ENCODE assay signal across 9 cellular contexts in the genomic region with DNA sequence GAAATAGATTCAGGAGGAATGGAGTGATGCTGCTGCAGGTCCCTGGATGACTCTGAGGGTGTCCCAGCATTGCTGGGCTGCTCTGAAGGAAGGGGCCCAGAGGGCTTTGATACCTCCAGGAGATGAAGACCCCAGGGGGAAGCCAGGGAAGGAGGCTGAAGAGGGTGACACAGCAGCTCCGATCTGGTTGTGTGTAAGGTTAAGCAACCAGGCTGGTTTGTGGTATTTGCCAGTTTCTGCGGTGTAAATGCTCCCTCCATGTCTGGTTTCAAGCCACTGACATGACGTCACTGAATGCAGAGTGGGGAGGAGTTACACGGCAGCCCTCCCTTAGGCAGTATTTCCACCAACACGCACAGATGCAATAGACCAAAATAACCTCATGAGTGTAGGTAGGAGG. TPM values are rescaled to one million over a fixed set of nuclear protein-coding genes. Genes with fewer than 3 reads are reported as not detected.
DNase-seq lines count a peak whose midpoint lies in the region; ATAC-seq, FAIRE-seq and TF ChIP-seq lines count a peak whose summit lies in the region.
"Had no signal": no experiment of that assay in that cellular context is flagged by ENCODE, and none has a peak within 500 bp of the region (broad histone marks: within the 10 kb centered on the region; RNA-seq: fewer than 3 reads in every experiment).

No MANE protein-coding gene starts in this region.

- no peak overlapping the region for H3K4me3 ChIP-seq in H7 (ENCODE audit: insufficient read depth, low read depth, low read length)
- H3K4me3 ChIP-seq in keratinocyte (ENCODE audit: control insufficient read depth in 2 of 3, extremely low read depth in 1 of 3, insufficient read depth in 2 of 3, low read depth in 1 of 3, low read length in 3 of 3), result no peak overlapping the region

- H3K9ac ChIP-seq in keratinocyte (ENCODE audit: control insufficient read depth, extremely low read depth, insufficient read depth, low read length), result peak overlapping the region; percentile 59

- H2AFZ ChIP-seq in keratinocyte (ENCODE audit: control insufficient read depth, low read length), result no peak overlapping the region

- H3K4me3 Mint-ChIP-seq in activated CD8-positive, alpha-beta T cell treated with anti-CD3 and anti-CD28 coated beads, Interleukin-2, amount 10 ng/mL, durations not matched to agents 7 days and 5 days, result no peak overlapping the region

- peak; percentile 85 for DNase-seq in AG09319 (ENCODE audit: extremely low read depth, low read depth)
- peak; percentile 34 for DNase-seq in H7
- peak; percentile 51 for DNase-seq in activated CD8-positive, alpha-beta T cell treated with anti-CD3 and anti-CD28 coated beads, Interleukin-2, amount 10 ng/mL, durations not matched to agents 7 days and 5 days
- no peak for DNase-seq in keratinocyte (ENCODE audit: low read depth, low spot score)
- DNase-seq in stimulated activated naive CD4-positive, alpha-beta T cell treated with Interleukin-2 at 50 U/mL for 16 hours (lab: John Stamatoyannopoulos, UW), result no peak
- DNase-seq in activated CD4-positive, CD25-positive, alpha-beta regulatory T cell (lab: John Stamatoyannopoulos, UW), result no peak
- DNase-seq in NCI-H1048 (lab: John Stamatoyannopoulos, UW), result no peak

- H3K36me3 ChIP-seq in H7 (replicated peaks; ENCODE audit: control insufficient read depth, insufficient read depth, low read length), result no peaks in the 10 kb centered on the region; the same call in 1 of the 2 replicates
- peaks cover 3 to 8% of the 10 kb centered on the region in 2 experiments for H3K36me3 ChIP-seq in keratinocyte (ENCODE audit: control insufficient read depth in 2 of 2, extremely low read depth in 1 of 2, insufficient read depth in 2 of 2, low read length in 2 of 2)

- H3K4me1 ChIP-seq in keratinocyte (ENCODE audit: control insufficient read depth, extremely low read depth, insufficient read depth, low read length), result peaks cover 45% of the 10 kb centered on the region

- H3K4me1 Mint-ChIP-seq in activated CD8-positive, alpha-beta T cell treated with anti-CD3 and anti-CD28 coated beads, Interleukin-2, amount 10 ng/mL, durations not matched to agents 7 days and 5 days (ENCODE audit: low read depth), result peaks cover 2% of the 10 kb centered on the region

- no peaks in the 10 kb centered on the region for H3K27me3 Mint-ChIP-seq in activated CD8-positive, alpha-beta T cell treated with anti-CD3 and anti-CD28 coated beads, Interleukin-2, amount 10 ng/mL, durations not matched to agents 7 days and 5 days (ENCODE audit: low read depth)

- no peaks in the 10 kb centered on the region for H3K9me3 ChIP-seq in keratinocyte (ENCODE audit: control insufficient read depth, low read depth, low read length)

- no peaks in the 10 kb centered on the region for H4K20me1 ChIP-seq in keratinocyte (ENCODE audit: control insufficient read depth, extremely low read depth, insufficient read depth, low read length)

- peak; percentile 66 for ATAC-seq in activated CD8-positive, alpha-beta T cell treated with anti-CD3 and anti-CD28 coated beads, Interleukin-2, amount 10 ng/mL, durations not matched to agents 7 days and 5 days
- ATAC-seq in HG03469 (IDR thresholded peaks at IDR 0.05; ENCODE audit: unreplicated experiment), result no peak

- peaks cover 2% of the 10 kb centered on the region for H3K79me2 ChIP-seq in keratinocyte (ENCODE audit: control insufficient read depth, insufficient read depth, low read length)

- H3K27ac Mint-ChIP-seq in activated CD8-positive, alpha-beta T cell treated with anti-CD3 and anti-CD28 coated beads, Interleukin-2, amount 10 ng/mL, durations not matched to agents 7 days and 5 days, result no peak overlapping the region

- H3K27ac ChIP-seq in keratinocyte (ENCODE audit: control insufficient read depth, insufficient read depth, low read length), result peak overlapping the region; percentile 82

- dilution Hi-C loops in keratinocyte (cut with MboI; ENCODE audit: extremely low pct_ligation_motif_present, low sequenced_read_pairs), result no loop called here

- CTCF ChIA-PET in activated CD8-positive, alpha-beta T cell treated with anti-CD3 and anti-CD28 coated beads, Interleukin-2, amount 10 ng/mL, durations not matched to agents 7 days and 5 days (lab: Charles Lee), result no interaction called here

- H3K9me3 Mint-ChIP-seq in activated CD8-positive, alpha-beta T cell treated with anti-CD3 and anti-CD28 coated beads, Interleukin-2, amount 10 ng/mL, durations not matched to agents 7 days and 5 days (ENCODE audit: insufficient read depth), result no peaks in the 10 kb centered on the region

- H3K36me3 Mint-ChIP-seq in activated CD8-positive, alpha-beta T cell treated with anti-CD3 and anti-CD28 coated beads, Interleukin-2, amount 10 ng/mL, durations not matched to agents 7 days and 5 days (ENCODE audit: low read depth), result no peaks in the 10 kb centered on the region

- peak overlapping the region; percentile 49 for H3K4me2 ChIP-seq in keratinocyte (ENCODE audit: control insufficient read depth, extremely low read depth, insufficient read depth, low read depth, low read length)

- POLR2A ChIA-PET in activated CD8-positive, alpha-beta T cell treated with anti-CD3 and anti-CD28 coated beads, Interleukin-2, amount 10 ng/mL, durations not matched to agents 7 days and 5 days (lab: Charles Lee), result no interaction called here

- H3K27me3 ChIP-seq in H7 (ENCODE audit: control insufficient read depth, insufficient read depth, low read length) (no peaks in the 10 kb centered on the region), keratinocyte (ENCODE audit: control insufficient read depth, extremely low read depth, insufficient read depth, low read length) (no peaks in the 10 kb centered on the region)

- H3K9me1 ChIP-seq in keratinocyte (ENCODE audit: control insufficient read depth, extremely low read depth, insufficient read depth, low read length), result no peaks in the 10 kb centered on the region

- TF ChIP-seq CTCF in AG09319 (IDR thresholded peaks at IDR 0.05; ENCODE audit: low read depth, low read length) (no peak), keratinocyte (optimal IDR thresholded peaks at IDR 0.05 in 1 of 3, IDR thresholded peaks at IDR 0.05 in 1 of 3, conservative IDR thresholded peaks at IDR 0.05 in 1 of 3; ENCODE audit: extremely low read depth in 1 of 3, insufficient read depth in 2 of 3, low read length in 3 of 3) (no peak)

- FAIRE-seq in keratinocyte (lab: Jason Lieb, UNC), result peak; percentile 77

RNA-seq across cellular contexts. Expression of gene ORM1, which starts 40.0 kb away (rescaled TPM):
- total RNA-seq in H7 (2014; rRNA removed; shearing (Covaris generic)), result not detected in 2 replicates
- total RNA-seq in activated CD8-positive, alpha-beta T cell treated with anti-CD3 and anti-CD28 coated beads, Interleukin-2, amount 10 ng/mL, durations not matched to agents 7 days and 5 days, result not detected
- polyA plus RNA-seq in keratinocyte, result not detected in 3 replicates
- polyA plus RNA-seq in keratinocyte (2011; ENCODE audit: low read depth), result not detected
- not detected in 2 replicates for polyA plus RNA-seq in keratinocyte (2011; cell fraction: cytosol; rRNA removed)
- not detected in 2 replicates for polyA plus RNA-seq in keratinocyte (2011; cell fraction: nucleus; rRNA removed)
- polyA plus RNA-seq in keratinocyte (2012; ENCODE audit: low replicate concordance), result not detected in 2 replicates
- polyA minus RNA-seq in keratinocyte, result not detected in 3 replicates
- not detected for polyA minus RNA-seq in keratinocyte (2011; cell fraction: cytosol; rRNA and poly(A)+ RNA removed)
- not detected in 2 replicates for polyA minus RNA-seq in keratinocyte (2011; cell fraction: nucleus; rRNA and poly(A)+ RNA removed)
- total RNA-seq: activated CD8-positive, alpha-beta memory T cell treated with anti-CD3 and anti-CD28 coated beads for 36 hours had no signal

RNA-seq across cellular contexts. Expression of gene ORM2, which starts 46.7 kb away (rescaled TPM):
- total RNA-seq in H7 (2014; rRNA removed; shearing (Covaris generic)), result 1.2 and 2.2 TPM in 2 replicates
- total RNA-seq in activated CD8-positive, alpha-beta T cell treated with anti-CD3 and anti-CD28 coated beads, Interleukin-2, amount 10 ng/mL, durations not matched to agents 7 days and 5 days, result not detected
- not detected in 3 replicates for polyA plus RNA-seq in keratinocyte
- polyA plus RNA-seq in keratinocyte (2011; ENCODE audit: low read depth), result not detected
- not detected in 2 replicates for polyA plus RNA-seq in keratinocyte (2011; cell fraction: cytosol; rRNA removed)
- not detected in 2 replicates for polyA plus RNA-seq in keratinocyte (2011; cell fraction: nucleus; rRNA removed)
- polyA plus RNA-seq in keratinocyte (2012; ENCODE audit: low replicate concordance), result not detected in 2 replicates
- polyA minus RNA-seq in keratinocyte, result not detected in 3 replicates
- polyA minus RNA-seq in keratinocyte (2011; cell fraction: cytosol; rRNA and poly(A)+ RNA removed), result not detected
- not detected in 2 replicates for polyA minus RNA-seq in keratinocyte (2011; cell fraction: nucleus; rRNA and poly(A)+ RNA removed)
- total RNA-seq: activated CD8-positive, alpha-beta memory T cell treated with anti-CD3 and anti-CD28 coated beads for 36 hours had no signal

Comparison
In these comparisons a context has a peak if more than half of its experiments do, and no peak if none do; other contexts are left out.
1. DNase-seq: peak in AG09319 (single experiment), H7 (single experiment) and activated CD8-positive, alpha-beta T cell treated with anti-CD3 and anti-CD28 coated beads, Interleukin-2, amount 10 ng/mL, durations not matched to agents 7 days and 5 days (single experiment); none in keratinocyte (single experiment), stimulated activated naive CD4-positive, alpha-beta T cell treated with Interleukin-2 at 50 U/mL for 16 hours (single experiment), activated CD4-positive, CD25-positive, alpha-beta regulatory T cell (0 of 4) and NCI-H1048 (single experiment).